1 cellular context compared by ENCODE assay signal in genomic region chr6:57046332-57047256, GRCh38.
A peak's percentile ranks its signal among the peaks of the same experiment; 100 is the strongest.
TF ChIP-seq lines count a peak whose summit lies in the region.
"Not testable (repeated sequence)": the region's sequence is repeated elsewhere in the genome, so short reads cannot be mapped to it uniquely, and the experiment has no call there.

A gene with protein sequence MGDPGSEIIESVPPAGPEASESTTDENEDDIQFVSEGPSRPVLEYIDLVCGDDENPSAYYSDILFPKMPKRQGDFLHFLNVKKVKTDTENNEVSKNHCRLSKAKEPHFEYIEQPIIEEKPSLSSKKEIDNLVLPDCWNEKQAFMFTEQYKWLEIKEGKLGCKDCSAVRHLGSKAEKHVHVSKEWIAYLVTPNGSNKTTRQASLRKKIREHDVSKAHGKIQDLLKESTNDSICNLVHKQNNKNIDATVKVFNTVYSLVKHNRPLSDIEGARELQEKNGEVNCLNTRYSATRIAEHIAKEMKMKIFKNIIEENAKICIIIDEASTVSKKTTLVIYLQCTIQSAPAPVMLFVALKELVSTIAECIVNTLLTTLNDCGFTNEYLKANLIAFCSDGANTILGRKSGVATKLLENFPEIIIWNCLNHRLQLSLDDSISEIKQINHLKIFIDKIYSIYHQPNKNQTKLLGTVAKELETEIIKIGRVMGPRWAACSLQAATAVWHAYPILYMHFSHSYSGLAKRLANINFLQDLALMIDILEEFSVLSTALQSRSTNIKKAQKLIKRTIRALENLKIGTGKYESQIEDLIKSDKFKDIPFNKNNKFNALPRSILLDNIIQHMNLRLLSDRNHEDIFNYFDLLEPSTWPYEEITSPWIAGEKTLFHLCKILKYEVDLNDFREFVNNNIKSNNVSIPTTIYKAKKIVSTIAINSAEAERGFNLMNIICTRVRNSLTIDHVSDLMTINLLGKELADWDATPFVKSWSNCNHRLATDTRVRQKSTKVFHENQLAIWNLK (plus strand): TSS chr6:57046693. CDS start chr6:57046756, 63 bp downstream.

TF ChIP-seq in K562, 482 proteins besides CTCF, POLR2A, EP300 and RAD21 (continued from another document and continues in another):
- TF ChIP-seq CGGBP1 (CRISPR knock-in tag; IDR thresholded peaks at IDR 0.05) (peak; percentile 84), MYC (IDR thresholded peaks at IDR 0.05; ENCODE audit: low read depth, low read length) (peak; percentile 83), SIN3A (IDR thresholded peaks at IDR 0.05; ENCODE audit: borderline replicate concordance in 2 of 2, control insufficient read depth in 1 of 2, low read depth in 2 of 2, low read length in 2 of 2) (0 out of 4 replicates have a peak, but pooled peaks of 1 of the 2 experiments have one; percentile 20), MTA3 (IDR thresholded peaks at IDR 0.05; ENCODE audit: borderline replicate concordance) (peak; percentile 88), PHF8 (IDR thresholded peaks at IDR 0.05; ENCODE audit: borderline replicate concordance, low read length) (peak; percentile 21; the same call in 1 of the 2 replicates), HSF4 (CRISPR knock-in tag; IDR thresholded peaks at IDR 0.05; ENCODE audit: borderline replicate concordance) (peak; percentile 24; the same call in 1 of the 2 replicates), YY1 (IDR thresholded peaks at IDR 0.05; ENCODE audit: borderline replicate concordance in 1 of 3, control insufficient read depth in 1 of 3, extremely low read depth in 1 of 3, insufficient read depth in 3 of 3, insufficient read length in 1 of 3, insufficient replicate concordance in 2 of 3, low read depth in 1 of 3, low read length in 2 of 3) (peak in 2 of 3 experiments; percentile 71 to 84), ERF (CRISPR knock-in tag; IDR thresholded peaks at IDR 0.05) (0 out of 2 replicates have a peak, but pooled peaks have one; percentile 69), ELF1 (tag; IDR thresholded peaks at IDR 0.05) (peak; percentile 71), HMGN3 (IDR thresholded peaks at IDR 0.05; ENCODE audit: borderline replicate concordance, extremely low read depth, insufficient read length, low read depth, low read length) (peak; percentile 75), CHD2 (IDR thresholded peaks at IDR 0.05; ENCODE audit: low read depth, low read length) (peak; percentile 57; the same call in 1 of the 2 replicates), FOXP1 (CRISPR knock-in tag; IDR thresholded peaks at IDR 0.05) (0 out of 2 replicates have a peak, but pooled peaks have one; percentile 53), TAF7 (tag; IDR thresholded peaks at IDR 0.05) (peak; percentile 62; the same call in 1 of the 2 replicates), ZBTB17 (CRISPR knock-in tag; IDR thresholded peaks at IDR 0.05) (peak; percentile 61; the same call in 1 of the 2 replicates), NR2C2 (tag; IDR thresholded peaks at IDR 0.05) (peak; percentile 52; the same call in 1 of the 2 replicates), NRF1 (conservative IDR thresholded peaks at IDR 0.05 in 1 of 2, IDR thresholded peaks at IDR 0.05 in 1 of 2) (peak; percentile 80 to 83), CBX1 (IDR thresholded peaks at IDR 0.05; ENCODE audit: low read depth) (peak; percentile 57; the same call in 1 of the 2 replicates), KLF16 (IDR thresholded peaks at IDR 0.05) (0 out of 2 replicates have a peak, but pooled peaks have one; percentile 4), HDAC2 (IDR thresholded peaks at IDR 0.05) (peak; percentile 70), PRDM10 (IDR thresholded peaks at IDR 0.05; ENCODE audit: partially characterized antibody) (peak; percentile 42), MBD2 (IDR thresholded peaks at IDR 0.05; ENCODE audit: borderline replicate concordance, low read depth) (peak; percentile 62; the same call in 1 of the 2 replicates), CREM (IDR thresholded peaks at IDR 0.05; ENCODE audit: low read depth) (peak; percentile 73), POLR2G (IDR thresholded peaks at IDR 0.05; ENCODE audit: low read depth, low read length) (peak; percentile 91)
- TF ChIP-seq MYC (CRISPR knock-in tag; IDR thresholded peaks at IDR 0.05; ENCODE audit: borderline replicate concordance, low read depth); NR2C2 (CRISPR knock-in tag; IDR thresholded peaks at IDR 0.05): not testable (repeated sequence)
- TF ChIP-seq, protein P1, sequence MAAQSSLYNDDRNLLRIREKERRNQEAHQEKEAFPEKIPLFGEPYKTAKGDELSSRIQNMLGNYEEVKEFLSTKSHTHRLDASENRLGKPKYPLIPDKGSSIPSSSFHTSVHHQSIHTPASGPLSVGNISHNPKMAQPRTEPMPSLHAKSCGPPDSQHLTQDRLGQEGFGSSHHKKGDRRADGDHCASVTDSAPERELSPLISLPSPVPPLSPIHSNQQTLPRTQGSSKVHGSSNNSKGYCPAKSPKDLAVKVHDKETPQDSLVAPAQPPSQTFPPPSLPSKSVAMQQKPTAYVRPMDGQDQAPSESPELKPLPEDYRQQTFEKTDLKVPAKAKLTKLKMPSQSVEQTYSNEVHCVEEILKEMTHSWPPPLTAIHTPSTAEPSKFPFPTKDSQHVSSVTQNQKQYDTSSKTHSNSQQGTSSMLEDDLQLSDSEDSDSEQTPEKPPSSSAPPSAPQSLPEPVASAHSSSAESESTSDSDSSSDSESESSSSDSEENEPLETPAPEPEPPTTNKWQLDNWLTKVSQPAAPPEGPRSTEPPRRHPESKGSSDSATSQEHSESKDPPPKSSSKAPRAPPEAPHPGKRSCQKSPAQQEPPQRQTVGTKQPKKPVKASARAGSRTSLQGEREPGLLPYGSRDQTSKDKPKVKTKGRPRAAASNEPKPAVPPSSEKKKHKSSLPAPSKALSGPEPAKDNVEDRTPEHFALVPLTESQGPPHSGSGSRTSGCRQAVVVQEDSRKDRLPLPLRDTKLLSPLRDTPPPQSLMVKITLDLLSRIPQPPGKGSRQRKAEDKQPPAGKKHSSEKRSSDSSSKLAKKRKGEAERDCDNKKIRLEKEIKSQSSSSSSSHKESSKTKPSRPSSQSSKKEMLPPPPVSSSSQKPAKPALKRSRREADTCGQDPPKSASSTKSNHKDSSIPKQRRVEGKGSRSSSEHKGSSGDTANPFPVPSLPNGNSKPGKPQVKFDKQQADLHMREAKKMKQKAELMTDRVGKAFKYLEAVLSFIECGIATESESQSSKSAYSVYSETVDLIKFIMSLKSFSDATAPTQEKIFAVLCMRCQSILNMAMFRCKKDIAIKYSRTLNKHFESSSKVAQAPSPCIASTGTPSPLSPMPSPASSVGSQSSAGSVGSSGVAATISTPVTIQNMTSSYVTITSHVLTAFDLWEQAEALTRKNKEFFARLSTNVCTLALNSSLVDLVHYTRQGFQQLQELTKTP (IDR thresholded peaks at IDR 0.05; ENCODE audit: low read depth in 1 of 2, partially characterized antibody in 2 of 2) = peak in 1 of 2 experiments; percentile 89
- TF ChIP-seq, protein P2, sequence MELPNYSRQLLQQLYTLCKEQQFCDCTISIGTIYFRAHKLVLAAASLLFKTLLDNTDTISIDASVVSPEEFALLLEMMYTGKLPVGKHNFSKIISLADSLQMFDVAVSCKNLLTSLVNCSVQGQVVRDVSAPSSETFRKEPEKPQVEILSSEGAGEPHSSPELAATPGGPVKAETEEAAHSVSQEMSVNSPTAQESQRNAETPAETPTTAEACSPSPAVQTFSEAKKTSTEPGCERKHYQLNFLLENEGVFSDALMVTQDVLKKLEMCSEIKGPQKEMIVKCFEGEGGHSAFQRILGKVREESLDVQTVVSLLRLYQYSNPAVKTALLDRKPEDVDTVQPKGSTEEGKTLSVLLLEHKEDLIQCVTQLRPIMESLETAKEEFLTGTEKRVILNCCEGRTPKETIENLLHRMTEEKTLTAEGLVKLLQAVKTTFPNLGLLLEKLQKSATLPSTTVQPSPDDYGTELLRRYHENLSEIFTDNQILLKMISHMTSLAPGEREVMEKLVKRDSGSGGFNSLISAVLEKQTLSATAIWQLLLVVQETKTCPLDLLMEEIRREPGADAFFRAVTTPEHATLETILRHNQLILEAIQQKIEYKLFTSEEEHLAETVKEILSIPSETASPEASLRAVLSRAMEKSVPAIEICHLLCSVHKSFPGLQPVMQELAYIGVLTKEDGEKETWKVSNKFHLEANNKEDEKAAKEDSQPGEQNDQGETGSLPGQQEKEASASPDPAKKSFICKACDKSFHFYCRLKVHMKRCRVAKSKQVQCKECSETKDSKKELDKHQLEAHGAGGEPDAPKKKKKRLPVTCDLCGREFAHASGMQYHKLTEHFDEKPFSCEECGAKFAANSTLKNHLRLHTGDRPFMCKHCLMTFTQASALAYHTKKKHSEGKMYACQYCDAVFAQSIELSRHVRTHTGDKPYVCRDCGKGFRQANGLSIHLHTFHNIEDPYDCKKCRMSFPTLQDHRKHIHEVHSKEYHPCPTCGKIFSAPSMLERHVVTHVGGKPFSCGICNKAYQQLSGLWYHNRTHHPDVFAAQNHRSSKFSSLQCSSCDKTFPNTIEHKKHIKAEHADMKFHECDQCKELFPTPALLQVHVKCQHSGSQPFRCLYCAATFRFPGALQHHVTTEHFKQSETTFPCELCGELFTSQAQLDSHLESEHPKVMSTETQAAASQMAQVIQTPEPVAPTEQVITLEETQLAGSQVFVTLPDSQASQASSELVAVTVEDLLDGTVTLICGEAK (IDR thresholded peaks at IDR 0.05) = peak; percentile 70
- TF ChIP-seq, protein P2 (CRISPR knock-in tag; IDR thresholded peaks at IDR 0.05) = not testable (repeated sequence)
- TF ChIP-seq, protein P3, sequence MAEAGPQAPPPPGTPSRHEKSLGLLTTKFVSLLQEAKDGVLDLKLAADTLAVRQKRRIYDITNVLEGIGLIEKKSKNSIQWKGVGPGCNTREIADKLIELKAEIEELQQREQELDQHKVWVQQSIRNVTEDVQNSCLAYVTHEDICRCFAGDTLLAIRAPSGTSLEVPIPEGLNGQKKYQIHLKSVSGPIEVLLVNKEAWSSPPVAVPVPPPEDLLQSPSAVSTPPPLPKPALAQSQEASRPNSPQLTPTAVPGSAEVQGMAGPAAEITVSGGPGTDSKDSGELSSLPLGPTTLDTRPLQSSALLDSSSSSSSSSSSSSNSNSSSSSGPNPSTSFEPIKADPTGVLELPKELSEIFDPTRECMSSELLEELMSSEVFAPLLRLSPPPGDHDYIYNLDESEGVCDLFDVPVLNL (CRISPR knock-in tag; IDR thresholded peaks at IDR 0.05; ENCODE audit: low read depth) = peak; percentile 78
- TF ChIP-seq, protein P4, sequence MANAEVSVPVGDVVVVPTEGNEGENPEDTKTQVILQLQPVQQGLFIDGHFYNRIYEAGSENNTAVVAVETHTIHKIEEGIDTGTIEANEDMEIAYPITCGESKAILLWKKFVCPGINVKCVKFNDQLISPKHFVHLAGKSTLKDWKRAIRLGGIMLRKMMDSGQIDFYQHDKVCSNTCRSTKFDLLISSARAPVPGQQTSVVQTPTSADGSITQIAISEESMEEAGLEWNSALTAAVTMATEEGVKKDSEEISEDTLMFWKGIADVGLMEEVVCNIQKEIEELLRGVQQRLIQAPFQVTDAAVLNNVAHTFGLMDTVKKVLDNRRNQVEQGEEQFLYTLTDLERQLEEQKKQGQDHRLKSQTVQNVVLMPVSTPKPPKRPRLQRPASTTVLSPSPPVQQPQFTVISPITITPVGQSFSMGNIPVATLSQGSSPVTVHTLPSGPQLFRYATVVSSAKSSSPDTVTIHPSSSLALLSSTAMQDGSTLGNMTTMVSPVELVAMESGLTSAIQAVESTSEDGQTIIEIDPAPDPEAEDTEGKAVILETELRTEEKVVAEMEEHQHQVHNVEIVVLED (CRISPR knock-in tag; IDR thresholded peaks at IDR 0.05) = peak; percentile 48; the same call in 1 of the 2 replicates
